Comparison of ENCODE assay signal across 17 cellular contexts in the genomic region with DNA sequence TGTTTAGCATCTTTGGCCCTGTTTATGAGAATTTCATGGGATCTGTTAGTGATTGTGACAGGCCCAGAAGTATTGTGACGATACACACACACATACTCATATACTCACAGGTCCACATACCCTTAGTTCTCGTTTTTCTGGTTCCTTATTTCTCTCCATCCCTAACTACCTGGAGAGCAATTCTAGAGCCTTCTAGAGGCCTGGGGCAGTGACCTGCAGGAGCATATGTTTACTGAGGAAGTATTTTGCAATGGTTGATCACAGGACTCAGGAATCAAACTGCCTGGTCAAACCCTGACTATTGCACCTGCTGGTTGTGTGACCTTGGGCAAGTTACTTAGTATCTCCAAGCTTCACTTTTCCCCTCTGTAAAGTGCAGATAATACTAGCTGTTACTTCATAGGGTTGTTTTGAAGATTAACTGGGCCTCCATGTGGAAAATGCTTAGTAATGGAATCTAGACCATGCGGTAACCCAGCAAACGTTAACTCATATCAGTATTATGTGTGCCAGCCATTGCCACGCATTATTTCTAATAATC. TPM values are rescaled to one million over a fixed set of nuclear protein-coding genes. Genes with fewer than 3 reads are reported as not detected.
"Had no signal": no experiment of that assay in that cellular context is flagged by ENCODE, and none has a peak within 500 bp of the region (broad histone marks: within the 10 kb centered on the region; RNA-seq: fewer than 3 reads in every experiment).

No MANE protein-coding gene starts in this region.

- H3K9me3 ChIP-seq: breast epithelium, neutrophil, prostate gland, spleen had no signal

- H3K4me1 ChIP-seq: breast epithelium, prostate gland, spleen had no signal

- H3K36me3 Mint-ChIP-seq: natural killer cell had no signal

- H3K27me3 ChIP-seq: breast epithelium had no signal

- H3K27ac Mint-ChIP-seq: activated CD4-positive, alpha-beta T cell treated with anti-CD3 and anti-CD28 coated beads, Interleukin-2, amount 10 ng/mL, durations not matched to agents 24 days and 14 days; activated naive CD4-positive, alpha-beta T cell treated with anti-CD3 and anti-CD28 coated beads, Interleukin-2, amount 50 U/mL, for 72 hours; activated T-cell treated with anti-CD3 and anti-CD28 coated beads, Interleukin-2, amount 50 U/mL, for 72 hours; effector memory CD8-positive, alpha-beta T cell; natural killer cell; T-helper 17 cell had no signal

- H3K36me3 ChIP-seq: breast epithelium, neutrophil, prostate gland, spleen had no signal

- H3K9me3 Mint-ChIP-seq: activated CD4-positive, alpha-beta T cell treated with anti-CD3 and anti-CD28 coated beads, Interleukin-2, amount 10 ng/mL, durations not matched to agents 24 days and 14 days; activated T-cell treated with anti-CD3 and anti-CD28 coated beads, Interleukin-2, amount 50 U/mL, for 72 hours had no signal

- H3K4me1 Mint-ChIP-seq: activated CD4-positive, alpha-beta T cell treated with anti-CD3 and anti-CD28 coated beads, Interleukin-2, amount 10 ng/mL, durations not matched to agents 24 days and 14 days; natural killer cell; T-helper 17 cell had no signal

- ATAC-seq: activated naive CD4-positive, alpha-beta T cell treated with anti-CD3 and anti-CD28 coated beads, Interleukin-2, amount 50 U/mL, for 72 hours; activated T-cell treated with anti-CD3 and anti-CD28 coated beads, Interleukin-2, amount 50 U/mL, for 72 hours; effector memory CD8-positive, alpha-beta T cell; sciatic nerve; T-helper 17 cell had no signal

- H3K4me3 Mint-ChIP-seq: activated CD4-positive, alpha-beta T cell treated with anti-CD3 and anti-CD28 coated beads, Interleukin-2, amount 10 ng/mL, durations not matched to agents 24 days and 14 days; activated T-cell treated with anti-CD3 and anti-CD28 coated beads, Interleukin-2, amount 50 U/mL, for 72 hours; effector memory CD8-positive, alpha-beta T cell; natural killer cell; T-helper 17 cell had no signal

- H3K4me3 ChIP-seq: breast epithelium, prostate gland, spleen had no signal

- FAIRE-seq: keratinocyte had no signal

- DNase-seq: activated CD4-positive, alpha-beta T cell treated with anti-CD3 and anti-CD28 coated beads, Interleukin-2, amount 10 ng/mL, durations not matched to agents 24 days and 14 days; activated CD4-positive, CD25-positive, alpha-beta regulatory T cell; activated CD8-positive, alpha-beta memory T cell treated with anti-CD3 and anti-CD28 coated beads, Interleukin-2, amount 50 U/mL, for 48 hours; activated gamma-delta T cell; activated T-cell treated with anti-CD3 and anti-CD28 coated beads, Interleukin-2, amount 50 U/mL, for 72 hours; dermis blood vessel endothelial cell; effector memory CD8-positive, alpha-beta T cell; mesendoderm; natural killer cell; spleen; T-helper 17 cell had no signal

- H3K27ac ChIP-seq: breast epithelium, neutrophil, prostate gland, spleen had no signal

RNA-seq across cellular contexts. Expression of gene PAPPA, which starts 8.7 kb away (rescaled TPM):
- total RNA-seq: activated CD4-positive, alpha-beta T cell treated with anti-CD3 and anti-CD28 coated beads, Interleukin-2, amount 10 ng/mL, durations not matched to agents 24 days and 14 days; activated T-cell treated with anti-CD3 and anti-CD28 coated beads, Interleukin-2, amount 50 U/mL, for 72 hours; natural killer cell had no signal
